20 cellular contexts compared by ENCODE assay signal in genomic region chr1:180724055-180724454, GRCh38.
"Had no signal": no experiment of that assay in that cellular context is flagged by ENCODE, and none has a peak within 500 bp of the region (broad histone marks: within the 10 kb centered on the region; RNA-seq: fewer than 3 reads in every experiment).

No MANE protein-coding gene starts in this region.

- ATAC-seq: left colon; lower lobe of right lung; naive thymus-derived CD8-positive, alpha-beta T cell; stimulated activated naive CD8-positive, alpha-beta T cell treated with anti-CD3 and anti-CD28 coated beads, Interleukin-15, amount 100 ng/mL, for 72 hours had no signal

- DNase-seq: hippocampal formation; kidney; left colon; lower lobe of right lung; mammary epithelial cell; mesenchymal stem cell; naive thymus-derived CD8-positive, alpha-beta T cell; nucleus accumbens; pancreas; posterior cingulate gyrus; right lobe of liver; stimulated activated CD4-positive, alpha-beta T cell treated with anti-CD3 and anti-CD28 coated beads, Interleukin-12 subunit alpha, Interleukin-12 subunit beta, amount 100 ng/mL, for 4 hours; stimulated activated CD4-positive, alpha-beta T cell treated with anti-CD3 and anti-CD28 coated beads, Interleukin-15, amount 100 ng/mL, for 24 hours; stimulated activated CD4-positive, alpha-beta T cell treated with anti-CD3 and anti-CD28 coated beads, Interleukin-2, amount 100 ng/mL, for 24 hours; stimulated activated CD4-positive, alpha-beta T cell treated with anti-CD3 and anti-CD28 coated beads, Interleukin-4, amount 100 ng/mL, for 1 hour; stimulated activated naive CD4-positive, alpha-beta T cell treated with Interleukin-2 at 50 U/mL for 16 hours; stimulated activated naive CD8-positive, alpha-beta T cell treated with anti-CD3 and anti-CD28 coated beads, Interleukin-15, amount 100 ng/mL, for 72 hours; uterus had no signal

- H3K4me3 ChIP-seq: lower lobe of right lung, pancreas, prostate gland, right lobe of liver, tibial nerve, uterus had no signal

- H3K27ac ChIP-seq: lower lobe of right lung, pancreas, prostate gland, right lobe of liver, tibial nerve, uterus had no signal

- H3K4me1 ChIP-seq: lower lobe of right lung, pancreas, prostate gland, right lobe of liver, tibial nerve, uterus had no signal

- H3K9me3 ChIP-seq: lower lobe of right lung, pancreas, prostate gland, right lobe of liver, uterus had no signal

- H3K27me3 ChIP-seq: pancreas, right lobe of liver, tibial nerve, uterus had no signal

- H3K36me3 ChIP-seq: lower lobe of right lung, pancreas, prostate gland, right lobe of liver, uterus had no signal
